ENCODE assay signal across 21 cellular contexts in the genomic region with DNA sequence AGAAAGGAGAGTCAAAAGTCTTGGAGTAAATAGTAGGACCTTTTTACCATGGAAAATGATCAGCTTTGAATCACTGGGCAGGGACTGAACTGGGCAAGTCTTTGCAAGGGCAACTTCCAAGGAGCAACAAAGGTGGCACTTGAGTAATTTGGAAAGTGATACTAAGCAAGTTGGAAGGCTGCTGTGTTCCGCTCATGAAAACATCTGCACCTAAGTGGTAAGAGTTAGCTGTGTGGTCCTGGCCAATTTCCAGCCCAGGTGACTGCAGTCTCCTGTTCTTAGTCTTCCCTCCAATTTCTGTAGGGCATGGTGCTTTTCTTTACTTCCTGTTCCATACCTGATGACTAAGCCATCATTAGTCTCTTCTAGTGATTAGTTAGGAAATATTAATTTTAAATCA. TPM values are rescaled to one million over a fixed set of nuclear protein-coding genes. Genes with fewer than 3 reads are reported as not detected.
DNase-seq lines count a peak whose midpoint lies in the region; ATAC-seq, FAIRE-seq and TF ChIP-seq lines count a peak whose summit lies in the region.
"Had no signal": no experiment of that assay in that cellular context is flagged by ENCODE, and none has a peak within 500 bp of the region (broad histone marks: within the 10 kb centered on the region; RNA-seq: fewer than 3 reads in every experiment).

No MANE protein-coding gene starts in this region.

- H3K9me3 Mint-ChIP-seq in nephron progenitor cell: peaks cover 9% of the 10 kb centered on the region
- peaks cover under 1% of the 10 kb centered on the region for H3K9me3 Mint-ChIP-seq in CD8-positive, alpha-beta T cell
- H3K9me3 Mint-ChIP-seq: activated B cell treated with CpG ODN at 0.5 μM for 24 hours had no signal

- no peaks in the 10 kb centered on the region for H3K27me3 ChIP-seq in CD8-positive, alpha-beta T cell (ENCODE audit: insufficient read depth, low read length)

- peaks cover 24% of the 10 kb centered on the region for H3K27me3 Mint-ChIP-seq in nephron progenitor cell (ENCODE audit: low read depth, poor library complexity)
- peaks cover 3% of the 10 kb centered on the region for H3K27me3 Mint-ChIP-seq in CD8-positive, alpha-beta T cell (ENCODE audit: low read depth)
- H3K27me3 Mint-ChIP-seq: activated B cell treated with CpG ODN at 0.5 μM for 24 hours had no signal

- H3K4me3 Mint-ChIP-seq in nephron progenitor cell: no peak overlapping the region
- H3K4me3 Mint-ChIP-seq in CD8-positive, alpha-beta T cell: no peak overlapping the region
- H3K4me3 Mint-ChIP-seq: activated B cell treated with CpG ODN at 0.5 μM for 24 hours had no signal

- no peak overlapping the region for H3K27ac ChIP-seq in CD8-positive, alpha-beta T cell (ENCODE audit: low read depth, low read length)
- H3K27ac ChIP-seq: GM23248, KMS-11 had no signal

- H3K4me1 ChIP-seq in CD8-positive, alpha-beta T cell (ENCODE audit: insufficient read depth, low read length): peaks cover 4% of the 10 kb centered on the region

- ATAC-seq in CD8-positive, alpha-beta T cell: no peak
- ATAC-seq in GM18502 (IDR thresholded peaks at IDR 0.05; ENCODE audit: poor library complexity, unreplicated experiment): no peak
- ATAC-seq: left lobe of liver, Panc1 had no signal

- H3K9me3 ChIP-seq in CD8-positive, alpha-beta T cell (ENCODE audit: low read length): no peaks in the 10 kb centered on the region

- no peaks in the 10 kb centered on the region for H3K36me3 ChIP-seq in CD8-positive, alpha-beta T cell (ENCODE audit: insufficient read depth, low read length)

- FAIRE-seq in GM19239 (lab: Jason Lieb, UNC): peak; percentile 40
- FAIRE-seq: D721Med had no signal

- no peak overlapping the region for H3K4me3 ChIP-seq in CD8-positive, alpha-beta T cell (ENCODE audit: low read depth, low read length)
- H3K4me3 ChIP-seq: GM23248 had no signal

- CTCF ChIA-PET in CD8-positive, alpha-beta T cell (lab: Charles Lee): interaction anchor here (1.0 to 7.9 kb wide), 9 partner anchors 62 to 300 kb away, joined by 3 to 86 read pairs (median 5); no protein-coding TSS in a partner anchor

- intact Hi-C loops in CD8-positive, alpha-beta T cell (cut with DNase I, micrococcal nuclease): no loop called here

- peak; percentile 2 for DNase-seq in NCI-H2029 treated with DMSO at 0.1 percent for 48 hours (lab: John Stamatoyannopoulos, UW)
- no peak for DNase-seq in NCI-H2029 (lab: John Stamatoyannopoulos, UW)
- DNase-seq in GM19239 (ENCODE audit: insufficient read length, low spot score): no peak
- DNase-seq in RPMI8226: peak; percentile 97
- DNase-seq in nephron progenitor cell: no peak
- no peak for DNase-seq in CD8-positive, alpha-beta T cell
- DNase-seq in NCI-H446 (lab: John Stamatoyannopoulos, UW): no peak
- DNase-seq: 8988T; activated B cell treated with CpG ODN at 0.5 μM for 24 hours; activated gamma-delta T cell; aorta; cerebellar nuclear complex; GM23248; midbrain; NCI-H1105; stimulated activated CD4-positive, alpha-beta T cell treated with anti-CD3 and anti-CD28 coated beads, Interleukin-4, amount 100 ng/mL, for 24 hours had no signal

- TF ChIP-seq CTCF in nephron progenitor cell (IDR thresholded peaks at IDR 0.05): no peak
- no peak for TF ChIP-seq CTCF in CD8-positive, alpha-beta T cell (IDR thresholded peaks at IDR 0.05)

- POLR2A ChIA-PET in CD8-positive, alpha-beta T cell (lab: Charles Lee): interaction anchor here (2.4 kb wide), 1 partner anchor 62 kb away, joined by 7 read pairs; no protein-coding TSS in a partner anchor

- H3K36me3 Mint-ChIP-seq in nephron progenitor cell (ENCODE audit: low read depth): peaks cover 1% of the 10 kb centered on the region
- H3K36me3 Mint-ChIP-seq in CD8-positive, alpha-beta T cell: peaks cover under 1% of the 10 kb centered on the region

- peak overlapping the region; percentile 45 for H3K27ac Mint-ChIP-seq in nephron progenitor cell
- H3K27ac Mint-ChIP-seq in CD8-positive, alpha-beta T cell: no peak overlapping the region
- H3K27ac Mint-ChIP-seq: activated B cell treated with CpG ODN at 0.5 μM for 24 hours had no signal

- no peaks in the 10 kb centered on the region for H3K4me1 Mint-ChIP-seq in nephron progenitor cell
- peaks cover 5% of the 10 kb centered on the region for H3K4me1 Mint-ChIP-seq in CD8-positive, alpha-beta T cell (ENCODE audit: low read depth)

RNA-seq across cellular contexts. Expression of a gene that starts 35.5 kb away (rescaled TPM):
- 100 to 1,000 TPM; 170 to 180 TPM for total RNA-seq in CD8-positive, alpha-beta T cell

Comparison
In these comparisons a context has a peak if more than half of its experiments do, and no peak if none do; other contexts are left out.
1. DNase-seq: peak in NCI-H2029 treated with DMSO at 0.1 percent for 48 hours (single experiment) and RPMI8226 (single experiment); none in NCI-H2029 (single experiment), GM19239 (single experiment), nephron progenitor cell (single experiment), CD8-positive, alpha-beta T cell (0 of 7) and NCI-H446 (0 of 2).